Comparison of ENCODE assay signal across 8 cellular contexts in the genomic region with DNA sequence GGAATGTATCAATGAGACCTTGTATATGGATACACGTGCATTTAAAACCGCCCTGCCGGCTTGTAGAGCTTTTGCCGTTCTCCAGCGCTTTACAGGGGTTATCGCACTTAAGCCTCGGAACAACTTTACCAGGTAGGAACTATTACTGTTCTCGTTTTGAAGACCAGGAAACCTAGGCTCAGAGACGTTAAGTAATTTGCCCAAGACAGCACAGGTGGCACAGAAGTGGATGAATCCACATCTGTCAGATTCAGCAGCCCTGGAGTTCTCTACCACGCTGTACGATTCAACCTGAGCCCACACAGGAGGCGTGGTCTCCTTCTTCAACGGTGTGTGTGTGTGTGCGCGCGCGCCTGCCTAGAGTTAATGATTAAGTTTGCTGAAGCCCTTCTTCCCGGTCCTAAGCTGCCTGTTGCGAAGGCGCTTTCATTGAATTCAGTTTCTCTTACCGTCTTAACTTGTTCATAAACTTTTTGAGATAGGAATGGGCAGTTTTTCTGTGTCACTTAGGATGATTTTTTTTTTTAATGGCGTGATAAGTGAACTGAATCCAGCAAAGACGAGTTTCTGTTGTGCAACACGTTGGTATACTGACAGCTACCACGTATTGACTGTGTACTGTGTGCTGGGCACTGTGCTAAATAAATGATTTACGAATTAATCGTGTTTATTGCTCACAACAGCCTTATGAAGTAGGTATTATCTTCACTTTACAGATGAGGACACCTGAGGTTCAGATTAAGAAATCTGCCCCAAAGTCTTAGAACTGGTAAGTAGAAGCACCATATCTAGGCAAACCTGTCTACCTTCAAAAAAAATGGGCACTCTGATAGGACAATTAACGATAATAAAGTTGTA.
DNase-seq lines count a peak whose midpoint lies in the region; ATAC-seq, FAIRE-seq and TF ChIP-seq lines count a peak whose summit lies in the region.

No MANE protein-coding gene starts in this region.

- intact Hi-C loops in pancreas (cut with DNase I): no loop called here

- FAIRE-seq in pancreas (lab: Jason Lieb, UNC): no peak

- peaks cover 4% of the 10 kb centered on the region for H3K4me1 ChIP-seq in ES-I3 (ENCODE audit: insufficient read depth, low read length)
- H3K4me1 ChIP-seq in pancreas: peaks cover 4 to 7% (median 6%) of the 10 kb centered on the region in 3 donors

- DNase-seq in H7 (peak; percentile 62), LoVo (ENCODE audit: low spot score) (peak; percentile 92), germinal center (ENCODE audit: low spot score) (peak; percentile 77), pancreas (peak; percentile 85 to 92 (median 88)), ureter (ENCODE audit: low spot score) (peak; percentile 82)
- peak; percentile 92 for DNase-seq in activated effector memory CD4-positive, alpha-beta T cell treated with anti-CD3 and anti-CD28 coated beads, Interleukin-2, amount 50 U/mL, for 16 hours

- H3K4me3 ChIP-seq in H7 (ENCODE audit: insufficient read depth, low read depth, low read length): peak overlapping the region; percentile 87
- H3K4me3 ChIP-seq in pancreas: peak overlapping the region; percentile 44 to 68 (median 50)

- TF ChIP-seq POLR2A in Raji (IDR thresholded peaks at IDR 0.05; ENCODE audit: insufficient read depth, low read depth, low read length): peak; percentile 75

- peak overlapping the region; percentile 61 to 91 (median 74) for H3K27ac ChIP-seq in pancreas

- peak; percentile 81 to 88 (median 86) for ATAC-seq in pancreas

- H3K27me3 ChIP-seq in H7 (ENCODE audit: control insufficient read depth, insufficient read depth, low read length): peaks cover 4% of the 10 kb centered on the region; the same call in 1 of the 2 replicates
- peaks cover 0 to under 1% (median 0%) of the 10 kb centered on the region in 4 donors for H3K27me3 ChIP-seq in pancreas

- H3K9me3 ChIP-seq in ES-I3 (ENCODE audit: control insufficient read depth, insufficient read depth, low read length): no peaks in the 10 kb centered on the region
- no peaks in the 10 kb centered on the region for H3K9me3 ChIP-seq in pancreas

- TF ChIP-seq CTCF in pancreas (IDR thresholded peaks at IDR 0.05): no peak

- WGBS in pancreas, 2 donors: 0 to 1% methylated on average over 28 of the region's 28 CpGs

- H3K9ac ChIP-seq in ES-I3 (ENCODE audit: low read depth, low read length): peak overlapping the region; percentile 80

- no peaks in the 10 kb centered on the region for H3K36me3 ChIP-seq in ES-I3 (ENCODE audit: insufficient read depth, low read length)
- H3K36me3 ChIP-seq in H7 (replicated peaks; ENCODE audit: control insufficient read depth, insufficient read depth, low read length): no peaks in the 10 kb centered on the region
- no peaks in the 10 kb centered on the region for H3K36me3 ChIP-seq in pancreas

Comparison
In these comparisons a context has a peak if more than half of its experiments do, and no peak if none do; other contexts are left out.
1. Peak in every context shown above with its lines: DNase-seq, ATAC-seq, H3K4me3 ChIP-seq and H3K27ac ChIP-seq.